Comparison of ENCODE assay signal across 18 cellular contexts in the genomic region with DNA sequence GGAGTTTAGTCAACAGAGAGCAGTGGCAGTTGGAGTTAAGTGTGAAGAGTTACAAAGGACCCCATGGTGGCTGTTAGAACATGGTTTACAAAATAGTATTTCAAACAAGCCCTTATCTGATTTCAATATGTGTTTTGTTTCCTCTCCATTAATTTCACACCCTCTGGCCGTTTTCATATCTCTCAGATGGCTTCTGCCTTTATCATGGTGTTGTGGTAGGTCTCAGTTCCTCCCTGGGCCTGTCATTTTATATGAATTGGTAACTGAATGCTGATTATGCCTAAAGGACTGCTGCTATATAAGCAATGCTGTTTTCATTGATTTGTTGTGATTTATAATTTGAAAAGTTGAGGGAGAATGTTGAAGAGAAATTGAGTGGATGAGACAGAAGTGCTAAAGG.
DNase-seq lines count a peak whose midpoint lies in the region; ATAC-seq, FAIRE-seq and TF ChIP-seq lines count a peak whose summit lies in the region.
"Had no signal": no experiment of that assay in that cellular context is flagged by ENCODE, and none has a peak within 500 bp of the region (broad histone marks: within the 10 kb centered on the region; RNA-seq: fewer than 3 reads in every experiment).

No MANE protein-coding gene starts in this region.

- peaks cover 0 to 4% of the 10 kb centered on the region in 2 experiments; a peak in 1 of 4 replicates for H3K79me1 ChIP-seq in IMR-90 (ENCODE audit: low read depth in 1 of 2, low read length in 2 of 2)

- no peak overlapping the region for H2AK9ac ChIP-seq in IMR-90 (replicated peaks; ENCODE audit: low read depth, low read length, poor library complexity)

- no peak overlapping the region for H3K56ac ChIP-seq in IMR-90 (ENCODE audit: extremely low read depth, insufficient read depth, low read length)

- H2AFZ ChIP-seq in IMR-90 (replicated peaks; ENCODE audit: low read length, poor library complexity) (no peak overlapping the region), GM12878 (ENCODE audit: control insufficient read depth, low read depth, low read length) (no peak overlapping the region), osteoblast (ENCODE audit: low read length) (peak overlapping the region; percentile 9)

- H3K9ac ChIP-seq in IMR-90 (ENCODE audit: low read depth, low read length), result no peak overlapping the region
- no peak overlapping the region for H3K9ac ChIP-seq in GM12878 (ENCODE audit: control insufficient read depth, insufficient read depth, low read length)

- peak; percentile 46 for ATAC-seq in GM19351 (IDR thresholded peaks at IDR 0.05; ENCODE audit: unreplicated experiment)
- ATAC-seq in IMR-90 (ENCODE audit: low read depth), result no peak
- no peak; the same call in 2 of the 3 replicates for ATAC-seq in GM12878
- ATAC-seq in naive thymus-derived CD4-positive, alpha-beta T cell, result no peak

- no peak overlapping the region for H3K27ac Mint-ChIP-seq in naive thymus-derived CD4-positive, alpha-beta T cell
- H3K27ac Mint-ChIP-seq: CD8-positive, alpha-beta memory T cell; H9 had no signal

- H3K9me3 ChIP-seq in IMR-90 (ENCODE audit: control insufficient read depth, insufficient read depth, low read length) (no peaks in the 10 kb centered on the region; the same call in 1 of the 2 replicates), GM12878 (replicated peaks; ENCODE audit: control insufficient read depth, insufficient read depth, low read length) (no peaks in the 10 kb centered on the region), osteoblast (ENCODE audit: low read depth, low read length) (no peaks in the 10 kb centered on the region)
- no peaks in the 10 kb centered on the region for H3K9me3 ChIP-seq in naive thymus-derived CD4-positive, alpha-beta T cell (ENCODE audit: control insufficient read depth in 2 of 3, low read length in 3 of 3)
- H3K9me3 ChIP-seq: Peyer's patch had no signal

- H3K27me3 Mint-ChIP-seq in naive thymus-derived CD4-positive, alpha-beta T cell, result peaks cover 0 to 3% (median 0%) of the 10 kb centered on the region in 5 donors
- H3K27me3 Mint-ChIP-seq: CD8-positive, alpha-beta memory T cell had no signal

- no peak overlapping the region; the same call in 2 of the 3 replicates for H2BK15ac ChIP-seq in IMR-90 (ENCODE audit: low read depth, low read length)

- H3K18ac ChIP-seq in IMR-90 (ENCODE audit: low read depth, low read length), result peak overlapping the region; percentile 96

- H2BK20ac ChIP-seq in IMR-90 (ENCODE audit: low read depth, low read length), result 0 out of 2 replicates have a peak overlapping the region, but pooled peaks have one; percentile 2

- H3K4me3 Mint-ChIP-seq in naive thymus-derived CD4-positive, alpha-beta T cell, result no peak overlapping the region
- H3K4me3 Mint-ChIP-seq: CD8-positive, alpha-beta memory T cell; H9 had no signal

- DNase-seq in IMR-90, result no peak
- DNase-seq in GM12878 (ENCODE audit: low read depth, low spot score), result no peak
- DNase-seq in osteoblast (ENCODE audit: insufficient read length, low spot score, missing footprints), result no peak
- DNase-seq in putamen (ENCODE audit: low spot score), result no peak
- no peak for DNase-seq in mesenteric fat pad (ENCODE audit: low spot score)
- DNase-seq in naive thymus-derived CD4-positive, alpha-beta T cell, result no peak
- DNase-seq: C1 segment of cervical spinal cord; CD8-positive, alpha-beta memory T cell; DMS53; H9; KG1; NCI-H1417 treated with DMSO at 0.1 percent for 48 hours; NCI-H1930; NCI-H226; NCI-H524 treated with DMSO at 0.1 percent for 48 hours; Peyer's patch had no signal

- H3K4me3 ChIP-seq in IMR-90 (ENCODE audit: insufficient read depth, low read depth, low read length) (no peak overlapping the region), GM12878 (no peak overlapping the region), osteoblast (ENCODE audit: insufficient read depth, low read length) (no peak overlapping the region)
- no peak overlapping the region for H3K4me3 ChIP-seq in naive thymus-derived CD4-positive, alpha-beta T cell (ENCODE audit: low read length)
- H3K4me3 ChIP-seq: Peyer's patch, SJSA1 had no signal

- no peak overlapping the region for H2AK5ac ChIP-seq in IMR-90 (ENCODE audit: low read depth, low read length)

- no peak overlapping the region for H3K23ac ChIP-seq in IMR-90 (ENCODE audit: low read depth, low read length)

- H3K4ac ChIP-seq in IMR-90 (ENCODE audit: low read depth, low read length), result no peak overlapping the region

- H3K14ac ChIP-seq in IMR-90 (replicated peaks; ENCODE audit: low read depth, low read length), result no peak overlapping the region; the same call in 1 of the 2 replicates

- TF ChIP-seq RAD21 in IMR-90 (IDR thresholded peaks at IDR 0.05; ENCODE audit: low read length), result no peak
- TF ChIP-seq RAD21 in GM12878 (IDR thresholded peaks at IDR 0.05; ENCODE audit: insufficient read depth, low read depth, low read length), result no peak

- H3K4me2 ChIP-seq in IMR-90 (ENCODE audit: low read depth, low read length) (peak overlapping the region; percentile 67; the same call in 1 of the 2 replicates), GM12878 (ENCODE audit: control insufficient read depth, insufficient read depth) (no peak overlapping the region), osteoblast (ENCODE audit: insufficient read depth, low read length) (no peak overlapping the region)

- H3K36me3 Mint-ChIP-seq in naive thymus-derived CD4-positive, alpha-beta T cell, result no peaks in the 10 kb centered on the region
- H3K36me3 Mint-ChIP-seq: CD8-positive, alpha-beta memory T cell had no signal

- POLR2A ChIA-PET in IMR-90 (lab: Charles Lee; ENCODE audit: unreplicated experiment), result no interaction called here
- POLR2A ChIA-PET in GM12878 (lab: Charles Lee), result no interaction called here
- POLR2A ChIA-PET in naive thymus-derived CD4-positive, alpha-beta T cell (lab: Charles Lee), result no interaction called here

- no peak for TF ChIP-seq CTCF in IMR-90 (conservative IDR thresholded peaks at IDR 0.05; ENCODE audit: low read depth, low read length)
- no peak for TF ChIP-seq CTCF in GM12878 (IDR thresholded peaks at IDR 0.05 in 2 of 3, conservative IDR thresholded peaks at IDR 0.05 in 1 of 3; ENCODE audit: control insufficient read depth in 2 of 3, extremely low read depth in 1 of 3, insufficient read depth in 1 of 3, low read depth in 3 of 3, low read length in 3 of 3)
- TF ChIP-seq CTCF in osteoblast (IDR thresholded peaks at IDR 0.05; ENCODE audit: extremely low read depth, low read depth, low read length), result no peak

- H3K36me3 ChIP-seq in IMR-90 (ENCODE audit: control insufficient read depth, insufficient read depth, low read length) (no peaks in the 10 kb centered on the region), GM12878 (ENCODE audit: control insufficient read depth in 2 of 2, insufficient read depth in 2 of 2, low read length in 1 of 2) (no peaks in the 10 kb centered on the region), osteoblast (ENCODE audit: insufficient read depth, low read length) (no peaks in the 10 kb centered on the region)
- H3K36me3 ChIP-seq in naive thymus-derived CD4-positive, alpha-beta T cell (ENCODE audit: control insufficient read depth in 2 of 3, insufficient read depth in 3 of 3, low read length in 3 of 3), result no peaks in the 10 kb centered on the region
- H3K36me3 ChIP-seq: Peyer's patch, SJSA1 had no signal

- H3K4me1 ChIP-seq in IMR-90 (ENCODE audit: control insufficient read depth, insufficient read depth, low read length) (peaks cover 3% of the 10 kb centered on the region), GM12878 (ENCODE audit: control insufficient read depth, insufficient read depth, low read length) (no peaks in the 10 kb centered on the region), osteoblast (ENCODE audit: insufficient read depth, low read length) (no peaks in the 10 kb centered on the region)
- H3K4me1 ChIP-seq in naive thymus-derived CD4-positive, alpha-beta T cell (ENCODE audit: control insufficient read depth in 2 of 2, insufficient read depth in 2 of 2, low read length in 2 of 2), result no peaks in the 10 kb centered on the region
- H3K4me1 ChIP-seq: Peyer's patch had no signal

- H2BK120ac ChIP-seq in IMR-90 (ENCODE audit: low read depth, low read length), result 0 out of 2 replicates have a peak overlapping the region, but pooled peaks have one; percentile 12

- dilution Hi-C loops in IMR-90 (cut with HindIII; ENCODE audit: low sequenced_read_pairs, unreplicated experiment), result no loop called here

- WGBS in IMR-90 (ENCODE audit: extremely low coverage in 2 of 2, insufficient read length in 1 of 2), 2 experiments, result no CpG with 5 or more reads among the region's 1 CpG
- WGBS in GM12878 (ENCODE audit: insufficient coverage, insufficient replicate concordance, low lambda C conversion rate, missing lambda C conversion rate), result 5% methylated on average over 1 of the region's 1 CpG

- BruUV-seq in IMR-90 (replicated peaks; lab: Mats Ljungman, UMichigan), result no TSS peak
- BruUV-seq in GM12878 (replicated peaks; lab: Mats Ljungman, UMichigan), result no TSS peak

- SMC1A ChIA-PET in GM12878 (lab: Charles Lee; ENCODE audit: uncharacterized antibody, unreplicated experiment), result no interaction called here

- TF ChIP-seq EP300 in GM12878 (IDR thresholded peaks at IDR 0.05; ENCODE audit: borderline replicate concordance in 1 of 2, control insufficient read depth in 1 of 2, low read depth in 2 of 2, low read length in 2 of 2), result no peak

- FAIRE-seq in GM12878 (lab: Jason Lieb, UNC), result no peak

- H3K27me3 ChIP-seq in IMR-90 (ENCODE audit: control insufficient read depth, insufficient read depth, low read length) (no peaks in the 10 kb centered on the region), GM12878 (replicated peaks in 1 of 2; ENCODE audit: control insufficient read depth in 2 of 2, insufficient read depth in 2 of 2, low read length in 1 of 2) (no peaks in the 10 kb centered on the region), osteoblast (ENCODE audit: insufficient read depth, low read length) (no peaks in the 10 kb centered on the region)
- H3K27me3 ChIP-seq in naive thymus-derived CD4-positive, alpha-beta T cell (ENCODE audit: control insufficient read depth in 2 of 2, insufficient read depth in 2 of 2, low read length in 2 of 2), result no peaks in the 10 kb centered on the region
- H3K27me3 ChIP-seq: Peyer's patch, SJSA1 had no signal

- peak overlapping the region; percentile 24 for H2BK5ac ChIP-seq in IMR-90 (ENCODE audit: low read depth, low read length, poor library complexity, severe bottlenecking)

- H3K79me2 ChIP-seq in GM12878 (ENCODE audit: control insufficient read depth, insufficient read depth, low read length), result no peaks in the 10 kb centered on the region
- H3K79me2 ChIP-seq in osteoblast (ENCODE audit: insufficient read depth, low read length), result no peaks in the 10 kb centered on the region

- intact Hi-C loops in IMR-90 (cut with micrococcal nuclease), result no loop called here
- intact Hi-C loops in GM12878 (cut with micrococcal nuclease; ENCODE audit: unreplicated experiment), result no loop called here
- intact Hi-C loops in naive thymus-derived CD4-positive, alpha-beta T cell (cut with micrococcal nuclease), result no loop called here

- RAD21 ChIA-PET in GM12878 (lab: Charles Lee; ENCODE audit: unreplicated experiment), result no interaction called here

- no peaks in the 10 kb centered on the region for H4K20me1 ChIP-seq in IMR-90 (ENCODE audit: insufficient read depth, low read length)
- H4K20me1 ChIP-seq in GM12878 (ENCODE audit: control insufficient read depth, insufficient read depth), result no peaks in the 10 kb centered on the region
- no peaks in the 10 kb centered on the region for H4K20me1 ChIP-seq in osteoblast (ENCODE audit: insufficient read depth, low read length)

- 0 out of 2 replicates have a peak overlapping the region, but pooled peaks have one; percentile 21 for H4K91ac ChIP-seq in IMR-90 (ENCODE audit: insufficient read depth, low read depth, low read length)

- CTCF ChIA-PET in IMR-90 (lab: Yijun Ruan, JAX) (no interaction called here), GM12878 (lab: Yijun Ruan, JAX) (no interaction called here)
- CTCF ChIA-PET in naive thymus-derived CD4-positive, alpha-beta T cell (lab: Charles Lee), result no interaction called here

- H3K9me3 Mint-ChIP-seq in naive thymus-derived CD4-positive, alpha-beta T cell, result peaks cover 0 to 18% (median 3%) of the 10 kb centered on the region in 11 donors
- H3K9me3 Mint-ChIP-seq: CD8-positive, alpha-beta memory T cell had no signal

- in situ Hi-C loops in IMR-90 (cut with MboI; ENCODE audit: low sequenced_read_pairs) (no loop called here), GM12878 (cut with MboI) (no loop called here)

- TF ChIP-seq POLR2A in IMR-90 (IDR thresholded peaks at IDR 0.05; ENCODE audit: low read depth, low read length) (no peak), GM12878 (IDR thresholded peaks at IDR 0.05; ENCODE audit: low read depth, low read length) (no peak)

- H4K5ac ChIP-seq in IMR-90 (ENCODE audit: low read depth, low read length), result peak overlapping the region; percentile 92

- H3K27ac ChIP-seq in IMR-90 (ENCODE audit: insufficient read depth, low read length) (no peak overlapping the region), GM12878 (ENCODE audit: control insufficient read depth, insufficient read depth) (no peak overlapping the region), osteoblast (ENCODE audit: low read depth, low read length) (no peak overlapping the region)
- no peak overlapping the region for H3K27ac ChIP-seq in naive thymus-derived CD4-positive, alpha-beta T cell (ENCODE audit: low read depth, low read length)
- H3K27ac ChIP-seq: Peyer's patch, SJSA1 had no signal

- H3K9me1 ChIP-seq in IMR-90 (ENCODE audit: insufficient read depth, low read length), result no peaks in the 10 kb centered on the region

- H4K8ac ChIP-seq in IMR-90 (ENCODE audit: low read depth in 2 of 2, low read length in 2 of 2), result peak overlapping the region in 1 of 2 experiments; percentile 26; a peak in 2 of 4 replicates

- no peaks in the 10 kb centered on the region for H3K4me1 Mint-ChIP-seq in naive thymus-derived CD4-positive, alpha-beta T cell
- H3K4me1 Mint-ChIP-seq: CD8-positive, alpha-beta memory T cell; H9 had no signal
